Comparison of ENCODE assay signal across 2 cellular contexts in the genomic region with DNA sequence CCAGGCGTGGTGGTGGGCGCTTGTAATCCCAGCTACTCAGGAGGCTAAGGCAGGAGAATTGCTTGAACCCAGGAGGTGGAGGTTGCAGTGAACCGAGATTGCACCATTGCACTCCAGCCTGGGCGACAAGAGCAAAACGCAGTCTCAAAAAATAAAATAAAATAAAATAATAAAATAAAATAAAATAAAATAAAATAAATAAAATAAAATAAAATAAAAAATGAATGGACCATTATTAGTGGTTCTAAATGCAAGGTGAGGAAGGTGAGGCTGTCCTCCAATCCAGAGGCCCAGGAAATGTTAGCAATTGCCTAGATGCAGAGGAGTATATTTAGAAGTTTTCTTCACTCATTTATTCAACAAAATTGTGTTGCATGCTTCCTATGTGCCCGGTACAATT. TPM values are rescaled to one million over a fixed set of nuclear protein-coding genes. Genes with fewer than 3 reads are reported as not detected.
"Had no signal": no experiment of that assay in that cellular context is flagged by ENCODE, and none has a peak within 500 bp of the region (broad histone marks: within the 10 kb centered on the region; RNA-seq: fewer than 3 reads in every experiment).

No MANE protein-coding gene starts in this region.

RNA-seq across cellular contexts. Expression of gene CRMP1, which starts 55.4 kb away (rescaled TPM):
- total RNA-seq: endothelial cell of umbilical vein, foreskin keratinocyte had no signal
- polyA plus RNA-seq: foreskin keratinocyte had no signal
